16 cellular contexts compared by ENCODE assay signal in the genomic region with DNA sequence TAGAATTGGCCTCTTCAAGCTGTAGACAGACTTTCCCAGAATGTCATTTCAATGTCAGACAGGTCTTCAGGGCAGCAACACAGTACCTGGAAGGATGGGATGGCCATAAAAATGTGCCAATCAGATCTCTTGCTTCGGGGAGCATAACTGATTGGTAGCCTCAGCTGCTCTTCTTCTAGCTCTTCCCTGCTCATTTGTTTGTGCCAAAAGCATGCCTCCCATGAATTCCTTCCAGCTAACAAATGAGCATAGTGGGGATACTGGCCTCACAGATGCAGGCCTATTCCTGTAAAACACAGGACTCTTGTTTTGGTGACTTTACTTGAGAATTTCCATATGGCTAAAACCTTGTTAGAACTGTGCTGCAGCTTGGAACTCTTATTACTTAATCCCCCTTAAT.
DNase-seq lines count a peak whose midpoint lies in the region; ATAC-seq and TF ChIP-seq lines count a peak whose summit lies in the region.
"Had no signal": no experiment of that assay in that cellular context is flagged by ENCODE, and none has a peak within 500 bp of the region (broad histone marks: within the 10 kb centered on the region; RNA-seq: fewer than 3 reads in every experiment).

No MANE protein-coding gene starts in this region.

- H4K91ac ChIP-seq in IMR-90 (ENCODE audit: insufficient read depth, low read depth, low read length): no peak overlapping the region

- TF ChIP-seq POLR2A in IMR-90 (IDR thresholded peaks at IDR 0.05; ENCODE audit: low read depth, low read length) (no peak), sigmoid colon (IDR thresholded peaks at IDR 0.05) (no peak), erythroblast (IDR thresholded peaks at IDR 0.05; ENCODE audit: low read length) (no peak)

- H3K27me3 ChIP-seq in SK-N-SH (ENCODE audit: insufficient read depth): no peaks in the 10 kb centered on the region
- H3K27me3 ChIP-seq in IMR-90 (ENCODE audit: control insufficient read depth, insufficient read depth, low read length): no peaks in the 10 kb centered on the region
- no peaks in the 10 kb centered on the region for H3K27me3 ChIP-seq in mesendoderm (ENCODE audit: insufficient read depth, low read length, poor library complexity)
- no peaks in the 10 kb centered on the region for H3K27me3 ChIP-seq in sigmoid colon

- 0 out of 3 replicates have a peak overlapping the region, but pooled peaks have one; percentile 14 for H2BK15ac ChIP-seq in IMR-90 (ENCODE audit: low read depth, low read length)
- no peak overlapping the region for H2BK15ac ChIP-seq in mesendoderm (replicated peaks; ENCODE audit: low read depth)

- H3K56ac ChIP-seq in IMR-90 (ENCODE audit: extremely low read depth, insufficient read depth, low read length) (no peak overlapping the region), mesendoderm (ENCODE audit: low read length) (no peak overlapping the region)

- H3K9me2 ChIP-seq in SK-N-SH: no peaks in the 10 kb centered on the region

- H3K18ac ChIP-seq in IMR-90 (ENCODE audit: low read depth, low read length): peak overlapping the region; percentile 28; the same call in 1 of the 2 replicates
- H3K18ac ChIP-seq in mesendoderm (ENCODE audit: low read length): peak overlapping the region; percentile 94

- no peak for TF ChIP-seq EP300 in SK-N-SH (IDR thresholded peaks at IDR 0.05; ENCODE audit: borderline replicate concordance in 1 of 2, low read depth in 1 of 2, low read length in 1 of 2)
- no peak for TF ChIP-seq EP300 in sigmoid colon (IDR thresholded peaks at IDR 0.05)

- 0% methylated on average over 1 of the region's 1 CpG for WGBS in SK-N-SH (ENCODE audit: low lambda C conversion rate)
- WGBS in IMR-90 (ENCODE audit: extremely low coverage in 2 of 2, insufficient read length in 1 of 2), 2 experiments: no CpG with 5 or more reads among the region's 1 CpG
- WGBS in mesendoderm (ENCODE audit: extremely low coverage, insufficient coverage, low lambda C conversion rate): no CpG with 5 or more reads among the region's 1 CpG
- 58 to 67% methylated on average over 1 of the region's 1 CpG for WGBS in sigmoid colon, 2 donors

- H3K4me2 ChIP-seq in SK-N-SH: no peak overlapping the region
- no peak overlapping the region; the same call in 1 of the 2 replicates for H3K4me2 ChIP-seq in IMR-90 (ENCODE audit: low read depth, low read length)
- no peak overlapping the region for H3K4me2 ChIP-seq in mesendoderm (ENCODE audit: low read length)

- no TSS peak for BruUV-seq in IMR-90 (replicated peaks; lab: Mats Ljungman, UMichigan)

- H3K27ac ChIP-seq in SK-N-SH (ENCODE audit: low read depth in 2 of 2, low read length in 1 of 2): no peak overlapping the region
- H3K27ac ChIP-seq in IMR-90 (ENCODE audit: insufficient read depth, low read length): no peak overlapping the region
- H3K27ac ChIP-seq in mesendoderm (ENCODE audit: low read depth, low read length): peak overlapping the region; percentile 59
- peak overlapping the region in 3 of 4 donors; percentile 47 to 57 (median 52) for H3K27ac ChIP-seq in sigmoid colon

- no peak overlapping the region for H2BK20ac ChIP-seq in IMR-90 (ENCODE audit: low read depth, low read length)

- no peak overlapping the region for H3K4me3 ChIP-seq in SK-N-SH (ENCODE audit: low read depth in 2 of 2, low read length in 1 of 2)
- H3K4me3 ChIP-seq in IMR-90 (ENCODE audit: insufficient read depth, low read depth, low read length): no peak overlapping the region
- H3K4me3 ChIP-seq in mesendoderm (ENCODE audit: low read length): no peak overlapping the region
- H3K4me3 ChIP-seq in sigmoid colon: no peak overlapping the region
- H3K4me3 ChIP-seq: K562 had no signal

- H3F3A ChIP-seq in SK-N-SH (replicated peaks; ENCODE audit: insufficient read depth): no peaks in the 10 kb centered on the region

- no peaks in the 10 kb centered on the region for H3K9me3 ChIP-seq in SK-N-SH
- H3K9me3 ChIP-seq in IMR-90 (ENCODE audit: control insufficient read depth, insufficient read depth, low read length): no peaks in the 10 kb centered on the region
- no peaks in the 10 kb centered on the region for H3K9me3 ChIP-seq in sigmoid colon

- ATAC-seq in SK-N-SH treated with all-trans-retinoic acid at 6 μM for 48 hours (no peak), IMR-90 (ENCODE audit: low read depth) (no peak; the same call in 1 of the 2 replicates), HG03432 (IDR thresholded peaks at IDR 0.05; ENCODE audit: unreplicated experiment) (no peak)
- ATAC-seq: K562 had no signal

- H3K79me2 ChIP-seq in SK-N-SH (ENCODE audit: insufficient read depth): no peaks in the 10 kb centered on the region
- H3K79me2 ChIP-seq in mesendoderm (ENCODE audit: control insufficient read depth, insufficient read depth, low read length): no peaks in the 10 kb centered on the region

- H3K23ac ChIP-seq in IMR-90 (ENCODE audit: low read depth, low read length): no peak overlapping the region
- H3K23ac ChIP-seq in mesendoderm (ENCODE audit: low read length): no peak overlapping the region

- peaks cover 6% of the 10 kb centered on the region; the same call in 1 of the 2 replicates for H3K9me1 ChIP-seq in IMR-90 (ENCODE audit: insufficient read depth, low read length)

- no peaks in the 10 kb centered on the region for H4K20me1 ChIP-seq in SK-N-SH (ENCODE audit: insufficient read depth)
- H4K20me1 ChIP-seq in IMR-90 (ENCODE audit: insufficient read depth, low read length): no peaks in the 10 kb centered on the region

- H3K36me3 ChIP-seq in SK-N-SH (replicated peaks in 1 of 2; ENCODE audit: control insufficient read depth in 1 of 2, insufficient read depth in 2 of 2, low read length in 1 of 2) (no peaks in the 10 kb centered on the region), IMR-90 (ENCODE audit: control insufficient read depth, insufficient read depth, low read length) (no peaks in the 10 kb centered on the region), mesendoderm (ENCODE audit: control insufficient read depth, insufficient read depth, low read length) (no peaks in the 10 kb centered on the region), sigmoid colon (no peaks in the 10 kb centered on the region)

- DNase-seq in SK-N-SH (no peak), IMR-90 (no peak), mesendoderm (peak; percentile 74), sigmoid colon (no peak), erythroblast (lab: John Stamatoyannopoulos, UW) (no peak)
- no peak for DNase-seq in stimulated activated naive CD4-positive, alpha-beta T cell treated with Interleukin-2 at 50 U/mL for 16 hours (lab: John Stamatoyannopoulos, UW)
- DNase-seq: 8988T, C1 segment of cervical spinal cord, HCEC 1CT, NCI-H1048, NCI-H146, NCI-H226, NCI-H526 had no signal

- TF ChIP-seq RAD21 in SK-N-SH (IDR thresholded peaks at IDR 0.05; ENCODE audit: low read length) (no peak), IMR-90 (IDR thresholded peaks at IDR 0.05; ENCODE audit: low read length) (no peak)

- no peak overlapping the region for H2AK9ac ChIP-seq in IMR-90 (replicated peaks; ENCODE audit: low read depth, low read length, poor library complexity)

- dilution Hi-C loops in IMR-90 (cut with HindIII; ENCODE audit: low sequenced_read_pairs, unreplicated experiment): no loop called here

- intact Hi-C loops in IMR-90 (cut with micrococcal nuclease): loop anchor here (5.0 kb wide), 1 partner anchor 577 kb away; no protein-coding TSS in a partner anchor
- intact Hi-C loops in sigmoid colon (cut with DNase I): loop anchor here (10.0 kb wide), 1 partner anchor 305 kb away; the partner anchor contains the start of gene PGR

- peak overlapping the region; percentile 42; the same call in 1 of the 2 replicates for H2AFZ ChIP-seq in SK-N-SH (ENCODE audit: low read depth)
- peak overlapping the region; percentile 59 for H2AFZ ChIP-seq in IMR-90 (replicated peaks; ENCODE audit: low read length, poor library complexity)

- H4K8ac ChIP-seq in IMR-90 (ENCODE audit: low read depth in 2 of 2, low read length in 2 of 2): peak overlapping the region in 1 of 2 experiments; percentile 51; a peak in 1 of 4 replicates
- no peak overlapping the region for H4K8ac ChIP-seq in mesendoderm (ENCODE audit: low read depth, low read length)

- H4K5ac ChIP-seq in IMR-90 (ENCODE audit: low read depth, low read length) (peak overlapping the region; percentile 16; the same call in 1 of the 2 replicates), mesendoderm (ENCODE audit: low read length) (no peak overlapping the region)

- H2AK5ac ChIP-seq in IMR-90 (ENCODE audit: low read depth, low read length) (no peak overlapping the region), mesendoderm (ENCODE audit: low read length) (no peak overlapping the region)

- peak overlapping the region; percentile 53; the same call in 1 of the 2 replicates for H3K4ac ChIP-seq in IMR-90 (ENCODE audit: low read depth, low read length)
- H3K4ac ChIP-seq in mesendoderm (ENCODE audit: low read depth, low read length): peak overlapping the region; percentile 55

- TF ChIP-seq CTCF in SK-N-SH (IDR thresholded peaks at IDR 0.05) (no peak), IMR-90 (conservative IDR thresholded peaks at IDR 0.05; ENCODE audit: low read depth, low read length) (no peak), sigmoid colon (IDR thresholded peaks at IDR 0.05) (no peak)

- H2BK120ac ChIP-seq in IMR-90 (ENCODE audit: low read depth, low read length) (peak overlapping the region; percentile 11; the same call in 1 of the 2 replicates), mesendoderm (ENCODE audit: low read depth, low read length) (peak overlapping the region; percentile 51)

- H3K9ac ChIP-seq in SK-N-SH: no peak overlapping the region
- no peak overlapping the region for H3K9ac ChIP-seq in IMR-90 (ENCODE audit: low read depth, low read length)
- no peak overlapping the region for H3K9ac ChIP-seq in mesendoderm (ENCODE audit: low read length)

- H2BK5ac ChIP-seq in IMR-90 (ENCODE audit: low read depth, low read length, poor library complexity, severe bottlenecking) (no peak overlapping the region), mesendoderm (ENCODE audit: low read length) (no peak overlapping the region)

- H3K14ac ChIP-seq in IMR-90 (replicated peaks; ENCODE audit: low read depth, low read length): no peak overlapping the region

- H3K79me1 ChIP-seq in IMR-90 (ENCODE audit: low read depth in 1 of 2, low read length in 2 of 2) (no peaks in the 10 kb centered on the region), mesendoderm (ENCODE audit: low read length) (no peaks in the 10 kb centered on the region)

- in situ Hi-C loops in IMR-90 (cut with MboI; ENCODE audit: low sequenced_read_pairs): loop anchor here (25.0 kb wide), 1 partner anchor 1057 kb away; no protein-coding TSS in a partner anchor

- POLR2A ChIA-PET in SK-N-SH (lab: Yijun Ruan, JAX) (no interaction called here), IMR-90 (lab: Charles Lee; ENCODE audit: unreplicated experiment) (no interaction called here)

- H3K4me1 ChIP-seq in SK-N-SH (ENCODE audit: control insufficient read depth in 1 of 2, insufficient read depth in 2 of 2, low read depth in 1 of 2, low read length in 1 of 2) (no peaks in the 10 kb centered on the region), IMR-90 (ENCODE audit: control insufficient read depth, insufficient read depth, low read length) (peaks cover 7% of the 10 kb centered on the region), mesendoderm (ENCODE audit: control insufficient read depth, low read depth, low read length) (peaks cover 8% of the 10 kb centered on the region), sigmoid colon (peaks cover 0 to 26% (median 22%) of the 10 kb centered on the region in 4 donors)

- CTCF ChIA-PET in SK-N-SH (lab: Yijun Ruan, JAX) (interaction anchor here (0.6 kb wide), 1 partner anchor 515 kb away, joined by 3 read pairs; no protein-coding TSS in a partner anchor), IMR-90 (lab: Yijun Ruan, JAX) (interaction anchor here (0.7 kb wide), 1 partner anchor 15 kb away, joined by 3 read pairs; no protein-coding TSS in a partner anchor)

Comparison
In these comparisons a context has a peak if more than half of its experiments do, and no peak if none do; other contexts are left out.
1. H3K27ac ChIP-seq: peak in mesendoderm (single experiment) and sigmoid colon (3 of 4); none in SK-N-SH (0 of 2) and IMR-90 (single experiment).